ENCODE assay signal across 1 cellular context in the genomic region with DNA sequence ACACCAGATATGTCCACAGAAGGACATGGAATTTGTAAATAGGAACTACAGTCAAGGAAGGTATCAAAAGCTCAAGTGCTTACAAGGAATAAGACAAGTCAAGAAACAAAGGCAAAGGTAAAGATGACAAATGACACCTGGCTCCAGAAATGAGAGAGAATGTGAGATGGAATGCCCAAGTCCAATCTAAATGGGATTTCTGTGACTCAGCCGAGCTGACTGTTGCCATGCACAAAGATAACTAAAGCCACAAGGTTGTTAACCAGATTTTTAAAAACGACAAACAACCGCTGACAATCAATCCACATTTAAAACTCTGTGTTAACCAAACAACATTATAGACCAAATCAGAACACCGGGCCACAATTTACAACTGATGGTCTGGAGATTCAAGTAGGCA.
TF ChIP-seq lines count a peak whose summit lies in the region.

No MANE protein-coding gene starts in this region.

TF ChIP-seq in HepG2, 621 proteins besides CTCF, POLR2A, EP300 and RAD21 (continued from another document):
- TF ChIP-seq, protein P1, sequence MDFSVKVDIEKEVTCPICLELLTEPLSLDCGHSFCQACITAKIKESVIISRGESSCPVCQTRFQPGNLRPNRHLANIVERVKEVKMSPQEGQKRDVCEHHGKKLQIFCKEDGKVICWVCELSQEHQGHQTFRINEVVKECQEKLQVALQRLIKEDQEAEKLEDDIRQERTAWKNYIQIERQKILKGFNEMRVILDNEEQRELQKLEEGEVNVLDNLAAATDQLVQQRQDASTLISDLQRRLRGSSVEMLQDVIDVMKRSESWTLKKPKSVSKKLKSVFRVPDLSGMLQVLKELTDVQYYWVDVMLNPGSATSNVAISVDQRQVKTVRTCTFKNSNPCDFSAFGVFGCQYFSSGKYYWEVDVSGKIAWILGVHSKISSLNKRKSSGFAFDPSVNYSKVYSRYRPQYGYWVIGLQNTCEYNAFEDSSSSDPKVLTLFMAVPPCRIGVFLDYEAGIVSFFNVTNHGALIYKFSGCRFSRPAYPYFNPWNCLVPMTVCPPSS (IDR thresholded peaks at IDR 0.05): no peak
